8 cellular contexts compared by ENCODE assay signal in the genomic region with DNA sequence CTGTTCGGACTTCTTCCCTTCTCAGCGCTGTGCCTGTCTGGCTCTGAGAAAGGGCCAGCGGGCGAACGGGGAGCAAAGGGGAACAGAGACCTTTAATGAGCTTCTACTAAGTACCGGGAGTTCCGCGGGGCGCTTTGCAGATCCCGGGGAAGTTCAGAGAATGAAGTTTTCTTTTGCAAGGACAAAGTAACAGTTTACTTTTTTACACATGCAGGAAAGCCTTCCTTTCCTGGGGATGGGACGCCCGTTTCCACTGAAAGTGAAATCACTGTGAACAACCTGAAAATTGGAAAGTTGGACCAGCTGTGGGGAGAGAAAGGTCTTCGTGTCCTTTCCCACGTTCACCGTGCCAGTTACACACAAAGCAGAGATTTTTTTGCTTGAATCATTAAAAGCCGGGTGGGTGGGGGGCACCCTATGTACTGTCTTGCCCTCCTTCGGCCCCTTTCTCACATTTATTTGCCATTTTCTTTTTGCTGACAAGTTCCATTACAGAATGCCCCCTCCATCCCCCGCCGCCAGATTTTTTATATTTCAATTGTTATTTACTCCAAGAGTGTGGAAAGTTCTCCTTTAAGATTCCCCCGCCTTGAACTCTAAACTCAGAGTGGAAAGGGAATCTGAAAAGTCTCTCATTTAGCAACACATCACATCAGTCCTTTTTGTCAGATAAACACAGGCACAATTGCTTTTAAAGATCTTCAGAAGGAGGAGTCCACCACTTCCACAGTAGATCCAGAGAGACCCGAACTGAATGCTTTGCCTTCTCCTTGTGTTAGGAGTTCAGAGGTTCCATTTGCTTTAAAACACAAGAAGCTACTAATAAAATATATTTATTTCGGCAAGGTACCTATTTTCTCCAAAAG. TPM values are rescaled to one million over a fixed set of nuclear protein-coding genes. Genes with fewer than 3 reads are reported as not detected.
A peak's percentile ranks its signal among the peaks of the same experiment; 100 is the strongest.
DNase-seq lines count a peak whose midpoint lies in the region; TF ChIP-seq lines count a peak whose summit lies in the region.

No MANE protein-coding gene starts in this region.

- WGBS in prostate gland, result 11% methylated on average over 22 of the region's 22 CpGs

- H3K27me3 Mint-ChIP-seq in CD8-positive, alpha-beta memory T cell, result peaks cover 53 to 84% of the 10 kb centered on the region in 2 donors

- TF ChIP-seq CTCF in WI38 (IDR thresholded peaks at IDR 0.05; ENCODE audit: low read depth, low read length) (no peak), foreskin fibroblast (IDR thresholded peaks at IDR 0.05; ENCODE audit: low read depth, low read length) (no peak), prostate gland (IDR thresholded peaks at IDR 0.05) (no peak)

- H3K36me3 Mint-ChIP-seq in CD8-positive, alpha-beta memory T cell, result peaks cover 0 to 9% (median 0%) of the 10 kb centered on the region in 3 donors

- peaks cover 18% of the 10 kb centered on the region for H3K4me1 ChIP-seq in CD8-positive, alpha-beta memory T cell (ENCODE audit: insufficient read depth, low read length)
- H3K4me1 ChIP-seq in prostate gland (replicated peaks), result no peaks in the 10 kb centered on the region

- H3K4me3 Mint-ChIP-seq in CD8-positive, alpha-beta memory T cell, result peak overlapping the region; percentile 68 to 90 (median 81)

- H3K27me3 ChIP-seq in CD8-positive, alpha-beta memory T cell (ENCODE audit: insufficient read depth, low read length, poor library complexity, severe bottlenecking), result peaks cover 22% of the 10 kb centered on the region
- H3K27me3 ChIP-seq in H7 (ENCODE audit: control insufficient read depth, insufficient read depth, low read length), result no peaks in the 10 kb centered on the region
- H3K27me3 ChIP-seq in prostate gland (replicated peaks; ENCODE audit: insufficient read depth), result no peaks in the 10 kb centered on the region

- CTCF ChIA-PET in CD8-positive, alpha-beta memory T cell (lab: Charles Lee), result no interaction called here

- intact Hi-C loops in prostate gland (cut with DNase I), result loop anchor here (10.0 kb wide), 1 partner anchor 842 kb away; no protein-coding TSS in a partner anchor

- peaks cover 0 to 3% (median 0%) of the 10 kb centered on the region in 5 donors for H3K9me3 Mint-ChIP-seq in CD8-positive, alpha-beta memory T cell

- POLR2A ChIA-PET in CD8-positive, alpha-beta memory T cell (lab: Charles Lee), result no interaction called here

- peak overlapping the region; percentile 29 for H3K27ac ChIP-seq in CD8-positive, alpha-beta memory T cell (ENCODE audit: low read depth, low read length)
- peak overlapping the region; percentile 55 to 72 for H3K27ac ChIP-seq in prostate gland

- H3K4me3 ChIP-seq in CD8-positive, alpha-beta memory T cell (ENCODE audit: low read length), result peak overlapping the region; percentile 52
- H3K4me3 ChIP-seq in H7 (ENCODE audit: insufficient read depth, low read depth, low read length) (peak overlapping the region; percentile 75), WI38 (ENCODE audit: low read depth, low read length) (peak overlapping the region; percentile 78), foreskin fibroblast (ENCODE audit: low read depth in 1 of 2, low read length in 2 of 2) (peak overlapping the region; percentile 63 to 69), prostate gland (peak overlapping the region; percentile 44 to 59)

- H3K36me3 ChIP-seq in CD8-positive, alpha-beta memory T cell (ENCODE audit: insufficient read depth, low read length), result no peaks in the 10 kb centered on the region
- H3K36me3 ChIP-seq in H7 (replicated peaks; ENCODE audit: control insufficient read depth, insufficient read depth, low read length) (peaks cover 6% of the 10 kb centered on the region), prostate gland (no peaks in the 10 kb centered on the region)

- DNase-seq in CD8-positive, alpha-beta memory T cell, result no peak
- no peak for DNase-seq in H7
- DNase-seq in foreskin fibroblast, result peak in 1 of 2 donors; percentile 48
- peak; percentile 10 for DNase-seq in prostate gland (ENCODE audit: low spot score)
- DNase-seq in activated effector memory CD4-positive, alpha-beta T cell treated with Interleukin-2 at 50 U/mL for 16 hours, result no peak
- no peak for DNase-seq in stimulated activated CD4-positive, alpha-beta T cell treated with anti-CD3 and anti-CD28 coated beads, Interleukin-4, amount 100 ng/mL, for 4 hours
- DNase-seq in NCI-H1694 treated with DMSO at 0.1 percent for 48 hours (lab: John Stamatoyannopoulos, UW), result no peak

- H3K9me3 ChIP-seq in CD8-positive, alpha-beta memory T cell (ENCODE audit: low read length), result no peaks in the 10 kb centered on the region
- no peaks in the 10 kb centered on the region for H3K9me3 ChIP-seq in prostate gland

- peak overlapping the region in 3 of 8 donors; percentile 15 to 68 (median 24) for H3K27ac Mint-ChIP-seq in CD8-positive, alpha-beta memory T cell

- TF ChIP-seq POLR2A in prostate gland (IDR thresholded peaks at IDR 0.05), result no peak

- H3K4me1 Mint-ChIP-seq in CD8-positive, alpha-beta memory T cell, result peaks cover 20 to 25% (median 22%) of the 10 kb centered on the region in 3 donors

RNA-seq across cellular contexts. Expression of a gene that starts 1.1 kb away (rescaled TPM):
- under 1 TPM; 0.18 to 0.31 TPM for total RNA-seq in CD8-positive, alpha-beta memory T cell
- polyA plus RNA-seq in CD8-positive, alpha-beta memory T cell, result 0.08 TPM
- total RNA-seq in H7 (2014; rRNA removed; shearing (Covaris generic)), result 42.8 and 50.4 TPM in 2 replicates
- 100 to 1,000 TPM in 1 of 2 donors, 10 to 100 TPM in 1; 84.2 to 257 TPM for total RNA-seq in prostate gland

Comparison
In these comparisons a context has a peak if more than half of its experiments do, and no peak if none do; other contexts are left out.
1. RNA of a gene that starts 1.1 kb away (total RNA-seq): 84.2 to 257 TPM in prostate gland and 42.8 to 50.4 TPM in H7; 0.18 to 0.31 TPM in CD8-positive, alpha-beta memory T cell; every median in the first group is over 10 times any median in the second.
2. Peak in every context shown above with its lines, with median percentiles within 50 percentile points of each other: H3K4me3 ChIP-seq.